8 cellular contexts compared by ENCODE assay signal in genomic region chr17:14308965-14309879, GRCh38. TPM values are rescaled to one million over a fixed set of nuclear protein-coding genes. Genes with fewer than 3 reads are reported as not detected.
A peak's percentile ranks its signal among the peaks of the same experiment; 100 is the strongest.
DNase-seq lines count a peak whose midpoint lies in the region; ATAC-seq and TF ChIP-seq lines count a peak whose summit lies in the region.

No MANE protein-coding gene starts in this region.

- peaks cover 92% of the 10 kb centered on the region for H3K79me2 ChIP-seq in GM23248 (ENCODE audit: insufficient read depth)

- H3K27ac Mint-ChIP-seq in activated CD4-positive, alpha-beta memory T cell treated with anti-CD3 and anti-CD28 coated beads for 36 hours: peak overlapping the region; percentile 69

- H3K27ac ChIP-seq in GM23248: peak overlapping the region; percentile 94

- peak overlapping the region; percentile 91 for H3K4me3 ChIP-seq in GM23248

- in situ Hi-C loops in GM23248 (cut with MboI): loop anchor here (25.0 kb wide), 1 partner anchor 853 kb away; no protein-coding TSS in a partner anchor

- peaks cover 76% of the 10 kb centered on the region for H3K4me1 Mint-ChIP-seq in activated CD4-positive, alpha-beta memory T cell treated with anti-CD3 and anti-CD28 coated beads for 36 hours (ENCODE audit: low read depth)

- H3K4me1 ChIP-seq in GM23248 (ENCODE audit: insufficient read depth): peaks cover 54% of the 10 kb centered on the region

- H3K4me3 Mint-ChIP-seq in activated CD4-positive, alpha-beta memory T cell treated with anti-CD3 and anti-CD28 coated beads for 36 hours: peak overlapping the region; percentile 77

- no peaks in the 10 kb centered on the region for H3K27me3 ChIP-seq in GM23248 (replicated peaks; ENCODE audit: insufficient read depth)

- no peaks in the 10 kb centered on the region for H3K27me3 Mint-ChIP-seq in activated CD4-positive, alpha-beta memory T cell treated with anti-CD3 and anti-CD28 coated beads for 36 hours

- H3K36me3 ChIP-seq in GM23248 (ENCODE audit: low read depth): peaks cover 8% of the 10 kb centered on the region; the same call in 1 of the 2 replicates

- peak overlapping the region; percentile 98 for H3K4me2 ChIP-seq in GM23248 (ENCODE audit: unreplicated experiment)

- ATAC-seq in left lobe of liver: peak; percentile 95

- H3K9me3 ChIP-seq in GM23248 (ENCODE audit: low read depth): no peaks in the 10 kb centered on the region

- TF ChIP-seq CTCF in AG09319 (IDR thresholded peaks at IDR 0.05; ENCODE audit: low read depth, low read length): no peak

- POLR2A ChIA-PET in activated CD4-positive, alpha-beta memory T cell treated with anti-CD3 and anti-CD28 coated beads for 36 hours (lab: Charles Lee): interaction anchor here (0.7 to 1.0 kb wide), 4 partner anchors 8 to 12 kb away, joined by 3 to 4 read pairs (median 4); partner anchors contain the start of gene HS3ST3B1

- intact Hi-C loops in activated CD4-positive, alpha-beta memory T cell treated with anti-CD3 and anti-CD28 coated beads for 36 hours (cut with micrococcal nuclease): loop anchor here (1.0 to 10.0 kb wide), 3 partner anchors 9 to 506 kb away; no protein-coding TSS in a partner anchor

- peaks cover 74% of the 10 kb centered on the region for H3F3A ChIP-seq in GM23248 (ENCODE audit: insufficient read depth)

- H3K9ac ChIP-seq in GM23248: peak overlapping the region; percentile 81

- CTCF ChIA-PET in activated CD4-positive, alpha-beta memory T cell treated with anti-CD3 and anti-CD28 coated beads for 36 hours (lab: Charles Lee): interaction anchor here (1.0 to 1.2 kb wide), 3 partner anchors 12 to 97 kb away, joined by 3 read pairs; no protein-coding TSS in a partner anchor

- no peaks in the 10 kb centered on the region for H3K9me2 ChIP-seq in GM23248 (ENCODE audit: insufficient read depth)

- no peaks in the 10 kb centered on the region for H3K9me3 Mint-ChIP-seq in activated CD4-positive, alpha-beta memory T cell treated with anti-CD3 and anti-CD28 coated beads for 36 hours

- DNase-seq in AG09319 (ENCODE audit: extremely low read depth, low read depth) (peak; percentile 77), GM23248 (peak; percentile 96), NCI-H2029 (lab: John Stamatoyannopoulos, UW) (peak; percentile 72), dermis microvascular lymphatic vessel endothelial cell (ENCODE audit: low read depth in 2 of 2) (peak; percentile 39 to 67), left lobe of liver (ENCODE audit: low spot score) (peak; percentile 98), NCI-H1436 treated with DMSO at 0.1 percent for 48 hours (lab: John Stamatoyannopoulos, UW) (no peak)
- peak; percentile 96 for DNase-seq in activated CD4-positive, alpha-beta memory T cell treated with anti-CD3 and anti-CD28 coated beads for 36 hours
- DNase-seq in stimulated activated CD4-positive, alpha-beta T cell treated with anti-CD3 and anti-CD28 coated beads, Interleukin-1b, Interleukin-23, amount 100 ng/mL, for 1 hour (ENCODE audit: low read depth in 2 of 2): peak; percentile 82 to 89

- peaks cover 15% of the 10 kb centered on the region for H3K36me3 Mint-ChIP-seq in activated CD4-positive, alpha-beta memory T cell treated with anti-CD3 and anti-CD28 coated beads for 36 hours

- H4K20me1 ChIP-seq in GM23248 (ENCODE audit: insufficient read depth): no peaks in the 10 kb centered on the region; the same call in 1 of the 2 replicates

- H2AFZ ChIP-seq in GM23248: peak overlapping the region; percentile 80

- 3 to 7% methylated on average over 46 to 54 of the region's 71 CpGs for WGBS in GM23248 (ENCODE audit: low coverage in 1 of 2, low lambda C conversion rate in 2 of 2, missing lambda C conversion rate in 2 of 2), 2 experiments

RNA-seq across cellular contexts. Expression of gene HS3ST3B1, which starts 8.3 kb away (rescaled TPM):
- 41.9 and 45.5 TPM in 2 replicates for total RNA-seq in GM23248 (2014; rRNA removed; shearing (Covaris generic))
- polyA plus RNA-seq in GM23248 (2016; fragmentation: Nextera tagmentation; extraction: Ambion mirVana): 37.6 and 40.1 TPM in 2 replicates
- 10 to 100 TPM; 13.4 to 13.9 TPM for total RNA-seq in activated CD4-positive, alpha-beta memory T cell treated with anti-CD3 and anti-CD28 coated beads for 36 hours
- 0.64 and 2.8 TPM in 2 replicates for total RNA-seq in dermis microvascular lymphatic vessel endothelial cell
- total RNA-seq in left lobe of liver: 39.8 TPM
